ENCODE assay signal across 8 cellular contexts in the genomic region with DNA sequence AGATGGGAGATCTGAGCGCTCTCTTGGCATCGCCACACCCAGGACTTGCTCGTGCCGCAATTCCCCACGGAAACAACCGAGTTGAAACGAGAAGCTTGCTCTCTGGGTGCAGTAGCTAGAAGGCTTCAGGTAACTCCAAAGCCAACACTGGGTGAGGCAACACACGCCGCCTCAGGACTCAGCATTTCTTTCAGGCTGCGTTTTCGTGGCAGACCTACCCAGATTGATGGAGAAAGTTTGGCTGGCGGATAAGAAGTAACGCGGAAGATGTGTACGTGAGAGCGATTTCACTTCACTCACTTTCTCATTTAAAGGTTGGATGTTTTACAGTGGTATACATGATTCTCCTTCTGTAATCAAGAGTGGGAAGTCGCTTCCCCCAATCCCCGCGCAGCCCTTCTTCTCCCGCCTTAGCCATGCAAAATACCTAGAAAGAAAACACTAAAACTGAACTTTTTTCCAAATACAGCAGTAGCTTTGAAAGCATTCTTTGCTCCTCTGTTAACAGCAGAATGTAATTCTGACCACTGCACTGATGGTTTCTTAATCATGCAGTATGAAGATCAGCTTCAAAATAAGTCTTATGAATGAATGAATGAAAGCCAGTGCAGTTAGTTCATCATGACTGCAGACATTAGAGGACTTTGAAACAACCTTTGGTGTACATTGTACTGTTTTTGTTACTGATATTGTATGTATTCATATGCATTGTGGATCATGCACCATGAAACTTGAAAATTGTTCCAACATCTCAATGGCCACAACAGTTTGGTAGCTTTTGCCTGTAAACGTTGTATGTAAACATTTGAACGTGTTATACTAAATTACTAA. TPM values are rescaled to one million over a fixed set of nuclear protein-coding genes. Genes with fewer than 3 reads are reported as not detected.
A peak's percentile ranks its signal among the peaks of the same experiment; 100 is the strongest.
DNase-seq lines count a peak whose midpoint lies in the region; ATAC-seq, FAIRE-seq and TF ChIP-seq lines count a peak whose summit lies in the region.

No MANE protein-coding gene starts in this region.

- H3K9me3 ChIP-seq in A549 (no peaks in the 10 kb centered on the region), heart left ventricle (no peaks in the 10 kb centered on the region)

- peaks cover 0 to 11% (median 0%) of the 10 kb centered on the region in 9 donors for H3K27me3 ChIP-seq in heart left ventricle

- intact Hi-C loops in heart left ventricle (cut with DNase I): loop anchor here in 8 of 10 donors (2.0 to 10.0 kb wide), 9 partner anchors 93 to 407 kb away; no protein-coding TSS in a partner anchor

- H3K4me3 ChIP-seq in A549 (peak overlapping the region; percentile 87), heart left ventricle (peak overlapping the region; percentile 62 to 83 (median 76))

- peak; percentile 18 to 44 for DNase-seq in A549 (ENCODE audit: low read depth in 1 of 2, low spot score in 1 of 2)
- peak; percentile 66 for DNase-seq in NCI-H446 treated with DMSO at 0.1 percent for 48 hours (lab: John Stamatoyannopoulos, UW)
- peak; percentile 42 for DNase-seq in activated naive CD4-positive, alpha-beta T cell treated with anti-CD3 and anti-CD28 coated beads, Interleukin-2, amount 50 U/mL, for 16 hours
- DNase-seq in heart left ventricle: peak in 1 of 5 donors; percentile 21
- DNase-seq in putamen (ENCODE audit: low spot score): peak; percentile 63
- DNase-seq in T-helper 9 cell: no peak

- H3K36me3 ChIP-seq in heart left ventricle: no peaks in the 10 kb centered on the region

- peak overlapping the region; percentile 67 to 83 for H3K27ac ChIP-seq in A549
- peak overlapping the region in 11 of 12 donors; percentile 61 to 92 (median 84) for H3K27ac ChIP-seq in heart left ventricle

- POLR2A ChIA-PET in A549 (lab: Yijun Ruan, JAX): interaction anchor here (0.6 kb wide), 1 partner anchor 77 kb away, joined by 7 read pairs; no protein-coding TSS in a partner anchor

- H3K4me1 ChIP-seq in A549 (0 out of 3 replicates have a peak, but pooled peaks cover 6% of the 10 kb centered on the region), heart left ventricle (peaks cover 0 to 44% (median 12%) of the 10 kb centered on the region in 12 donors)

- CTCF ChIA-PET in A549 (lab: Yijun Ruan, JAX): interaction anchor here (0.8 to 1.1 kb wide), 3 partner anchors 105 to 296 kb away, joined by 3 to 4 read pairs (median 3); no protein-coding TSS in a partner anchor

- 13% methylated on average over 15 of the region's 22 CpGs for WGBS in A549 (ENCODE audit: missing lambda C conversion rate)
- WGBS in heart left ventricle, 4 donors: 2 to 5% (median 4%) methylated on average over 21 to 22 of the region's 22 CpGs

- TF ChIP-seq POLR2A in A549 (IDR thresholded peaks at IDR 0.05; ENCODE audit: low read length) (no peak), heart left ventricle (IDR thresholded peaks at IDR 0.05) (no peak)

- TF ChIP-seq RAD21 in A549 (conservative IDR thresholded peaks at IDR 0.05 in 1 of 2, IDR thresholded peaks at IDR 0.05 in 1 of 2): no peak

- FAIRE-seq in A549 (lab: Jason Lieb, UNC): no peak

- ATAC-seq in A549: peak; percentile 45 to 63; a peak in 5 of 6 replicates
- peak; percentile 18 for ATAC-seq in GM18519 (IDR thresholded peaks at IDR 0.05; ENCODE audit: low FRiP score, unreplicated experiment)
- ATAC-seq in HG02973 (IDR thresholded peaks at IDR 0.05; ENCODE audit: unreplicated experiment): peak; percentile 26
- peak; percentile 1 to 15 (median 2) for ATAC-seq in heart left ventricle

- peak overlapping the region; percentile 74 for H3K4me2 ChIP-seq in A549

- TF ChIP-seq CTCF in A549 (IDR thresholded peaks at IDR 0.05): no peak
- no peak for TF ChIP-seq CTCF in heart left ventricle (IDR thresholded peaks at IDR 0.05)

- TF ChIP-seq EP300 in A549 (IDR thresholded peaks at IDR 0.05): no peak

TF ChIP-seq in A549, 52 proteins besides CTCF, POLR2A, EP300 and RAD21:
- TF ChIP-seq BHLHE40 (IDR thresholded peaks at IDR 0.05; ENCODE audit: low read depth, low read length): no peak
- no peak for TF ChIP-seq CBX8 (IDR thresholded peaks at IDR 0.05)
- no peak for TF ChIP-seq HEYL (CRISPR knock-in tag; IDR thresholded peaks at IDR 0.05)
- TF ChIP-seq ZC3H11A (IDR thresholded peaks at IDR 0.05): no peak
- no peak; the same call in 2 of the 3 replicates for TF ChIP-seq SMC3 (IDR thresholded peaks at IDR 0.05)
- TF ChIP-seq ZSCAN20 (CRISPR knock-in tag; IDR thresholded peaks at IDR 0.05): no peak
- no peak for TF ChIP-seq RNF2 (IDR thresholded peaks at IDR 0.05; ENCODE audit: borderline replicate concordance, low read depth)
- TF ChIP-seq FOSB (CRISPR knock-in tag; IDR thresholded peaks at IDR 0.05): no peak
- TF ChIP-seq RCOR1 (IDR thresholded peaks at IDR 0.05; ENCODE audit: low read depth, low read length): no peak
- TF ChIP-seq MYC (IDR thresholded peaks at IDR 0.05; ENCODE audit: borderline replicate concordance, low read length): no peak
- TF ChIP-seq NR3C1 (IDR thresholded peaks at IDR 0.05): no peak
- TF ChIP-seq PHF8 (IDR thresholded peaks at IDR 0.05; ENCODE audit: borderline replicate concordance, low read depth): no peak
- TF ChIP-seq MAX (IDR thresholded peaks at IDR 0.05): no peak
TF ChIP-seq in A549: peak in this region for 0.

RNA-seq across cellular contexts. Expression of gene TNIK, which starts 1.1 kb away (rescaled TPM):
- 1.6 and 1.8 TPM in 2 replicates for polyA plus RNA-seq in A549 (2011; rRNA removed)
- polyA plus RNA-seq in A549 (2012; cell fraction: cytosol; rRNA removed): 0.20 and 0.23 TPM in 2 replicates
- polyA plus RNA-seq in A549 (2012; cell fraction: nucleus; rRNA removed): 0.22 and 0.30 TPM in 2 replicates
- polyA plus RNA-seq in A549 (2017; fragmentation: RNase III; extraction: RNeasy Plus Mini Kit Qiagen cat#74134 plus additional on column Dnase treatment): 1.7 to 2.5 TPM (median 1.8 TPM) in 3 replicates
- polyA minus RNA-seq in A549 (2011; rRNA and poly(A)+ RNA removed): 1.1 and 2.2 TPM in 2 replicates
- 10 to 100 TPM; 12.3 to 51.6 (median 32.4) TPM for total RNA-seq in heart left ventricle
- 10 to 100 TPM; 12.5 to 19.2 TPM for polyA plus RNA-seq in heart left ventricle

Comparison
In these comparisons a context has a peak if more than half of its experiments do, and no peak if none do; other contexts are left out.
1. ATAC-seq: peak in every context shown above with its lines; median percentile 54 in A549; 26 in HG02973; 18 in GM18519; 2 in heart left ventricle.